Comparison of ENCODE assay signal across 31 cellular contexts in genomic region chr2:2025803-2026202, GRCh38.
"Had no signal": no experiment of that assay in that cellular context is flagged by ENCODE, and none has a peak within 500 bp of the region (broad histone marks: within the 10 kb centered on the region; RNA-seq: fewer than 3 reads in every experiment).

No MANE protein-coding gene starts in this region.

- H3K36me3 ChIP-seq: cardiac muscle cell, MG63 had no signal

- DNase-seq: activated B cell treated with CpG ODN at 0.5 μM for 24 hours; activated CD4-positive, alpha-beta memory T cell treated with anti-CD3 and anti-CD28 coated beads, Interleukin-2, amount 10 ng/mL, durations not matched to agents 7 days and 5 days; activated CD4-positive, alpha-beta T cell treated with anti-CD3 and anti-CD28 coated beads for 48 hours; activated CD4-positive, CD25-positive, alpha-beta regulatory T cell treated with anti-CD3 and anti-CD28 coated beads, Interleukin-2, amount 50 U/mL, for 72 hours; activated CD8-positive, alpha-beta memory T cell treated with anti-CD3 and anti-CD28 coated beads for 24 hours; activated CD8-positive, alpha-beta memory T cell treated with anti-CD3 and anti-CD28 coated beads, Interleukin-2, amount 10 ng/mL, durations not matched to agents 7 days and 5 days; activated CD8-positive, alpha-beta memory T cell treated with anti-CD3 and anti-CD28 coated beads, Interleukin-2, amount 50 U/mL, for 48 hours; activated effector memory CD4-positive, alpha-beta T cell treated with Interleukin-2 at 50 U/mL for 16 hours; activated naive CD4-positive, alpha-beta T cell treated with anti-CD3 and anti-CD28 coated beads, Interleukin-2, amount 10 ng/mL, durations not matched to agents 7 days and 5 days; activated naive CD8-positive, alpha-beta T cell treated with anti-CD3 and anti-CD28 coated beads, Interleukin-2, amount 50 U/mL, for 24 hours; activated T-cell treated with anti-CD3 and anti-CD28 coated beads, Interleukin-2, amount 50 U/mL, for 48 hours; Kasumi-1; KG1; MG63; NCI-H1048; NCI-H1105 treated with DMSO at 0.1 percent for 48 hours; NCI-H1436; NCI-H1694; NCI-H1930; NCI-H2081 treated with DMSO at 0.1 percent for 48 hours; NCI-H226; NCI-H524 treated with DMSO at 0.1 percent for 48 hours; SIG-M5; SW 1271; T-helper 1 cell; T-helper 2 cell; T-helper 9 cell had no signal

- H3K27me3 ChIP-seq: cardiac muscle cell, MG63 had no signal

- H3K9me3 ChIP-seq: MG63 had no signal

- H3K27ac ChIP-seq: cardiac muscle cell, VCaP had no signal

- H3K4me3 ChIP-seq: cardiac muscle cell, MG63 had no signal

- ATAC-seq: activated CD8-positive, alpha-beta memory T cell treated with anti-CD3 and anti-CD28 coated beads, Interleukin-2, amount 10 ng/mL, durations not matched to agents 7 days and 5 days; activated naive CD8-positive, alpha-beta T cell treated with anti-CD3 and anti-CD28 coated beads, Interleukin-2, amount 50 U/mL, for 24 hours; Panc1; SK-N-SH treated with all-trans-retinoic acid at 6 μM for 48 hours had no signal
